ENCODE assay signal across 24 cellular contexts in genomic region chr19:57141699-57142098, GRCh38. TPM values are rescaled to one million over a fixed set of nuclear protein-coding genes. Genes with fewer than 3 reads are reported as not detected.
"Had no signal": no experiment of that assay in that cellular context is flagged by ENCODE, and none has a peak within 500 bp of the region (broad histone marks: within the 10 kb centered on the region; RNA-seq: fewer than 3 reads in every experiment).

No MANE protein-coding gene starts in this region.

- ATAC-seq: effector memory CD8-positive, alpha-beta T cell; esophagus mucosa; gastrocnemius medialis; heart right ventricle; left cardiac atrium; left lung; left ventricle myocardium superior; lower lobe of right lung; mucosa of descending colon; naive thymus-derived CD8-positive, alpha-beta T cell had no signal

- H3K9me3 ChIP-seq: esophagus squamous epithelium, gastrocnemius medialis, lower lobe of right lung had no signal

- H3K4me1 ChIP-seq: esophagus squamous epithelium, gastrocnemius medialis, heart right ventricle, left lung, lower lobe of right lung had no signal

- H3K27ac ChIP-seq: epithelial cell of prostate, esophagus squamous epithelium, gastrocnemius medialis, heart right ventricle, left lung, lower lobe of right lung had no signal

- H3K36me3 ChIP-seq: esophagus squamous epithelium, gastrocnemius medialis, heart right ventricle, left lung, lower lobe of right lung had no signal

- H3K27me3 ChIP-seq: esophagus squamous epithelium, gastrocnemius medialis, left lung had no signal

- DNase-seq: cortex of kidney; effector CD8-positive, alpha-beta T cell; effector memory CD8-positive, alpha-beta T cell; endodermal cell; erythroblast; esophagus squamous epithelium; foreskin fibroblast; foreskin melanocyte; gastrocnemius medialis; glutamatergic neuron; head of caudate nucleus; heart right ventricle; hippocampal formation; left cardiac atrium; left lung; left ventricle myocardium superior; lower lobe of right lung; mesenchymal stem cell; mucosa of descending colon; naive B cell; naive thymus-derived CD8-positive, alpha-beta T cell had no signal

- H3K4me3 ChIP-seq: esophagus squamous epithelium, gastrocnemius medialis, heart right ventricle, left lung, lower lobe of right lung, mucosa of descending colon had no signal

RNA-seq across cellular contexts. Expression of gene ZIM3, which starts 3.3 kb away (rescaled TPM):
- polyA plus RNA-seq: heart right ventricle; keratinocyte; naive thymus-derived CD8-positive, alpha-beta T cell had no signal

RNA-seq across cellular contexts. Expression of gene USP29, which starts 21.9 kb away (rescaled TPM):
- polyA plus RNA-seq: heart right ventricle; keratinocyte; naive thymus-derived CD8-positive, alpha-beta T cell had no signal

RNA-seq across cellular contexts. Expression of gene DUXA, which starts 25.6 kb away (rescaled TPM):
- polyA plus RNA-seq: heart right ventricle; keratinocyte; naive thymus-derived CD8-positive, alpha-beta T cell had no signal
